In genomic region chr3:133933097-133934024, GRCh38 we compare ENCODE assay signal across 13 cellular contexts. TPM values are rescaled to one million over a fixed set of nuclear protein-coding genes. Genes with fewer than 3 reads are reported as not detected.
"Had no signal": no experiment of that assay in that cellular context is flagged by ENCODE, and none has a peak within 500 bp of the region (broad histone marks: within the 10 kb centered on the region; RNA-seq: fewer than 3 reads in every experiment).

No MANE protein-coding gene starts in this region.

- H3K27ac ChIP-seq: adrenal gland, gastrocnemius medialis, psoas muscle, sigmoid colon had no signal

- H3K4me1 ChIP-seq: adrenal gland, gastrocnemius medialis, psoas muscle, sigmoid colon had no signal

- H3K9me3 ChIP-seq: adrenal gland, gastrocnemius medialis, psoas muscle, sigmoid colon had no signal

- H3K4me3 ChIP-seq: adrenal gland, gastrocnemius medialis, psoas muscle, sigmoid colon had no signal

- DNase-seq: activated CD4-positive, alpha-beta T cell treated with anti-CD3 and anti-CD28 coated beads for 4 hours; activated naive CD4-positive, alpha-beta T cell treated with anti-CD3 and anti-CD28 coated beads, Interleukin-2, amount 50 U/mL, for 16 hours; activated T-cell treated with anti-CD3 and anti-CD28 coated beads, Interleukin-2, amount 50 U/mL, for 1 hour; caudate nucleus; cortex of kidney; effector memory CD4-positive, alpha-beta T cell; gastrocnemius medialis; naive thymus-derived CD8-positive, alpha-beta T cell; psoas muscle; stimulated activated CD4-positive, alpha-beta T cell treated with anti-CD3 and anti-CD28 coated beads, Interleukin-2, amount 100 ng/mL, for 48 hours; stimulated activated naive CD8-positive, alpha-beta T cell treated with anti-CD3 and anti-CD28 coated beads, Interleukin-15, Interleukin-2, amounts not matched to agents 100 U/mL and 50 U/mL, for 24 hours had no signal

- H3K27me3 ChIP-seq: adrenal gland, sigmoid colon had no signal

- ATAC-seq: gastrocnemius medialis; naive thymus-derived CD8-positive, alpha-beta T cell; psoas muscle; stimulated activated naive CD8-positive, alpha-beta T cell treated with anti-CD3 and anti-CD28 coated beads, Interleukin-15, Interleukin-2, amounts not matched to agents 100 U/mL and 50 U/mL, for 24 hours had no signal

- H3K36me3 ChIP-seq: adrenal gland, gastrocnemius medialis, sigmoid colon had no signal

RNA-seq across cellular contexts. Expression of gene RAB6B, which starts 37.7 kb away (rescaled TPM):
- total RNA-seq: naive thymus-derived CD8-positive, alpha-beta T cell had no signal
